ENCODE assay signal across 33 cellular contexts in genomic region chr5:104551628-104552027, GRCh38.
"Had no signal": no experiment of that assay in that cellular context is flagged by ENCODE, and none has a peak within 500 bp of the region (broad histone marks: within the 10 kb centered on the region; RNA-seq: fewer than 3 reads in every experiment).

No MANE protein-coding gene starts in this region.

- ATAC-seq: activated CD8-positive, alpha-beta T cell treated with anti-CD3 and anti-CD28 coated beads for 36 hours; activated naive CD4-positive, alpha-beta T cell treated with anti-CD3 and anti-CD28 coated beads, Interleukin-2, amount 50 U/mL, for 72 hours; activated T-cell treated with anti-CD3 and anti-CD28 coated beads, Interleukin-2, amount 50 U/mL, for 4 hours; activated T-cell treated with anti-CD3 and anti-CD28 coated beads, Interleukin-2, amount 50 U/mL, for 72 hours; activated T-helper 17 cell treated with anti-CD3 and anti-CD28 coated beads, Interleukin-2, amount 50 U/mL, for 72 hours; body of pancreas had no signal

- H3K27me3 Mint-ChIP-seq: activated B cell treated with CpG ODN at 0.5 μM for 24 hours; activated CD4-positive, alpha-beta memory T cell treated with anti-CD3 and anti-CD28 coated beads for 36 hours; activated CD4-positive, alpha-beta T cell treated with anti-CD3 and anti-CD28 coated beads, Interleukin-2, amount 10 ng/mL, durations not matched to agents 24 days and 14 days; activated CD8-positive, alpha-beta T cell treated with anti-CD3 and anti-CD28 coated beads for 36 hours; activated naive CD4-positive, alpha-beta T cell treated with anti-CD3 and anti-CD28 coated beads, Interleukin-2, amount 10 ng/mL, durations not matched to agents 7 days and 5 days; activated naive CD8-positive, alpha-beta T cell treated with anti-CD3 and anti-CD28 coated beads for 36 hours; activated T-helper 17 cell treated with anti-CD3 and anti-CD28 coated beads, Interleukin-2, amount 50 U/mL, for 72 hours had no signal

- H3K36me3 ChIP-seq: adrenal gland, brain microvascular endothelial cell, breast epithelium had no signal

- H3K4me3 ChIP-seq: adrenal gland, body of pancreas, breast epithelium had no signal

- H3K36me3 Mint-ChIP-seq: activated CD4-positive, alpha-beta memory T cell treated with anti-CD3 and anti-CD28 coated beads for 36 hours; activated naive CD4-positive, alpha-beta T cell treated with anti-CD3 and anti-CD28 coated beads, Interleukin-2, amount 10 ng/mL, durations not matched to agents 7 days and 5 days; activated naive CD4-positive, alpha-beta T cell treated with anti-CD3 and anti-CD28 coated beads, Interleukin-2, amount 50 U/mL, for 72 hours; activated naive CD8-positive, alpha-beta T cell treated with anti-CD3 and anti-CD28 coated beads for 36 hours had no signal

- H3K27me3 ChIP-seq: adrenal gland, body of pancreas, brain microvascular endothelial cell, breast epithelium had no signal

- H3K4me3 Mint-ChIP-seq: activated B cell treated with CpG ODN at 0.5 μM for 24 hours; activated CD4-positive, alpha-beta memory T cell treated with anti-CD3 and anti-CD28 coated beads for 36 hours; activated CD4-positive, alpha-beta T cell treated with anti-CD3 and anti-CD28 coated beads, Interleukin-2, amount 10 ng/mL, durations not matched to agents 24 days and 14 days; activated CD8-positive, alpha-beta T cell treated with anti-CD3 and anti-CD28 coated beads for 36 hours; activated naive CD4-positive, alpha-beta T cell treated with anti-CD3 and anti-CD28 coated beads, Interleukin-2, amount 10 ng/mL, durations not matched to agents 7 days and 5 days; activated naive CD8-positive, alpha-beta T cell treated with anti-CD3 and anti-CD28 coated beads for 36 hours; activated T-cell treated with anti-CD3 and anti-CD28 coated beads, Interleukin-2, amount 50 U/mL, for 4 hours; activated T-cell treated with anti-CD3 and anti-CD28 coated beads, Interleukin-2, amount 50 U/mL, for 72 hours; activated T-helper 1 cell treated with anti-CD3 and anti-CD28 coated beads, Interleukin-12 subunit alpha, Interleukin-12 subunit beta, Interleukin-2, Interleukin-4 antibody, amounts not matched to agents 30 ng/mL and 10 ng/mL and 1 ng/mL, durations not matched to agents 14 hours and 24 hours and 36 hours; activated T-helper 17 cell treated with anti-CD3 and anti-CD28 coated beads, Interleukin-2, amount 50 U/mL, for 72 hours; T-helper 1 cell treated with Interleukin-12 subunit alpha and Interleukin-12 subunit beta and Interleukin-4 antibody, amounts not matched to agents 30 μg/mL and 1 μg/mL, for 36 hours; T-helper 2 cell treated with Interferon-gamma antibody and Interleukin-4, amounts not matched to agents 5 μg/mL and 100 μg/mL, for 36 hours had no signal

- H3K27ac Mint-ChIP-seq: activated B cell treated with CpG ODN at 0.5 μM for 24 hours; activated CD4-positive, alpha-beta memory T cell treated with anti-CD3 and anti-CD28 coated beads for 36 hours; activated CD4-positive, alpha-beta T cell treated with anti-CD3 and anti-CD28 coated beads, Interleukin-2, amount 10 ng/mL, durations not matched to agents 24 days and 14 days; activated CD8-positive, alpha-beta T cell treated with anti-CD3 and anti-CD28 coated beads for 36 hours; activated naive CD4-positive, alpha-beta T cell treated with anti-CD3 and anti-CD28 coated beads, Interleukin-2, amount 10 ng/mL, durations not matched to agents 7 days and 5 days; activated naive CD4-positive, alpha-beta T cell treated with anti-CD3 and anti-CD28 coated beads, Interleukin-2, amount 50 U/mL, for 72 hours; activated naive CD8-positive, alpha-beta T cell treated with anti-CD3 and anti-CD28 coated beads for 36 hours; activated T-cell treated with anti-CD3 and anti-CD28 coated beads, Interleukin-2, amount 50 U/mL, for 72 hours; activated T-helper 1 cell treated with anti-CD3 and anti-CD28 coated beads, Interleukin-12 subunit alpha, Interleukin-12 subunit beta, Interleukin-2, Interleukin-4 antibody, amounts not matched to agents 30 ng/mL and 10 ng/mL and 1 ng/mL, durations not matched to agents 14 hours and 24 hours and 36 hours; activated T-helper 17 cell treated with anti-CD3 and anti-CD28 coated beads, Interleukin-2, amount 50 U/mL, for 72 hours; T-helper 1 cell treated with Interleukin-12 subunit alpha and Interleukin-12 subunit beta and Interleukin-4 antibody, amounts not matched to agents 30 μg/mL and 1 μg/mL, for 36 hours; T-helper 2 cell treated with Interferon-gamma antibody and Interleukin-4, amounts not matched to agents 5 μg/mL and 100 μg/mL, for 36 hours had no signal

- H3K27ac ChIP-seq: adrenal gland, body of pancreas, brain microvascular endothelial cell, breast epithelium, VCaP had no signal

- DNase-seq: activated B cell treated with CpG ODN at 0.5 μM for 24 hours; activated CD4-positive, alpha-beta memory T cell treated with anti-CD3 and anti-CD28 coated beads for 36 hours; activated CD4-positive, alpha-beta T cell treated with anti-CD3 and anti-CD28 coated beads for 4 hours; activated CD4-positive, alpha-beta T cell treated with anti-CD3 and anti-CD28 coated beads, Interleukin-2, amount 10 ng/mL, durations not matched to agents 24 days and 14 days; activated CD4-positive, alpha-beta T cell treated with anti-CD3 and anti-CD28 coated beads, Interleukin-2, amount 50 U/mL, for 1 hour; activated CD4-positive, alpha-beta T cell treated with anti-CD3 and anti-CD28 coated beads, Interleukin-2, amount 50 U/mL, for 4 hours; activated CD4-positive, CD25-positive, alpha-beta regulatory T cell treated with anti-CD3 and anti-CD28 coated beads, Interleukin-2, amount 50 U/mL, for 72 hours; activated CD8-positive, alpha-beta memory T cell treated with anti-CD3 and anti-CD28 coated beads, Interleukin-2, amount 50 U/mL, for 4 hours; activated CD8-positive, alpha-beta T cell treated with anti-CD3 and anti-CD28 coated beads for 36 hours; activated effector memory CD4-positive, alpha-beta T cell treated with anti-CD3 and anti-CD28 coated beads, Interleukin-2, amount 50 U/mL, for 16 hours; activated gamma-delta T cell treated with Interleukin-2 at 50 U/mL for 16 hours; activated naive CD4-positive, alpha-beta T cell treated with anti-CD3 and anti-CD28 coated beads, Interleukin-2, amount 10 ng/mL, durations not matched to agents 7 days and 5 days; activated naive CD4-positive, alpha-beta T cell treated with Interleukin-2 at 50 U/mL for 16 hours; activated naive CD8-positive, alpha-beta T cell treated with anti-CD3 and anti-CD28 coated beads for 36 hours; activated T-cell treated with anti-CD3 and anti-CD28 coated beads for 4 hours; activated T-cell treated with anti-CD3 and anti-CD28 coated beads, Interleukin-2, amount 50 U/mL, for 1 hour; activated T-cell treated with anti-CD3 and anti-CD28 coated beads, Interleukin-2, amount 50 U/mL, for 4 hours; activated T-cell treated with anti-CD3 and anti-CD28 coated beads, Interleukin-2, amount 50 U/mL, for 72 hours; adrenal gland; amniotic stem cell; aorta; body of pancreas; brain microvascular endothelial cell; central memory CD4-positive, alpha-beta T cell; T-helper 2 cell; T-helper 9 cell had no signal

- H3K9me3 ChIP-seq: adrenal gland, body of pancreas, breast epithelium had no signal

- H3K4me1 Mint-ChIP-seq: activated B cell treated with CpG ODN at 0.5 μM for 24 hours; activated CD4-positive, alpha-beta T cell treated with anti-CD3 and anti-CD28 coated beads, Interleukin-2, amount 10 ng/mL, durations not matched to agents 24 days and 14 days; activated naive CD4-positive, alpha-beta T cell treated with anti-CD3 and anti-CD28 coated beads, Interleukin-2, amount 10 ng/mL, durations not matched to agents 7 days and 5 days; activated naive CD8-positive, alpha-beta T cell treated with anti-CD3 and anti-CD28 coated beads for 36 hours; activated T-helper 17 cell treated with anti-CD3 and anti-CD28 coated beads, Interleukin-2, amount 50 U/mL, for 72 hours had no signal

- H3K4me1 ChIP-seq: adrenal gland, body of pancreas, breast epithelium had no signal
